In genomic region chr11:128515766-128516466, GRCh38 we compare ENCODE assay signal across 9 cellular contexts.
DNase-seq lines count a peak whose midpoint lies in the region; ATAC-seq, FAIRE-seq and TF ChIP-seq lines count a peak whose summit lies in the region.
"Had no signal": no experiment of that assay in that cellular context is flagged by ENCODE, and none has a peak within 500 bp of the region (broad histone marks: within the 10 kb centered on the region; RNA-seq: fewer than 3 reads in every experiment).

No MANE protein-coding gene starts in this region.

- H3K36me3 Mint-ChIP-seq in naive thymus-derived CD8-positive, alpha-beta T cell: peaks cover 75 to 98% (median 77%) of the 10 kb centered on the region in 3 donors

- peak in 1 of 2 donors; percentile 5 for ATAC-seq in naive thymus-derived CD8-positive, alpha-beta T cell
- ATAC-seq in HG02642 (IDR thresholded peaks at IDR 0.05; ENCODE audit: poor library complexity, unreplicated experiment) (no peak), HG02884 (IDR thresholded peaks at IDR 0.05; ENCODE audit: unreplicated experiment) (no peak)

- H3K27ac ChIP-seq in mammary epithelial cell (ENCODE audit: insufficient read depth, low read depth, low read length): no peak overlapping the region

- peaks cover 40 to 81% (median 62%) of the 10 kb centered on the region in 4 donors for H3K4me1 Mint-ChIP-seq in naive thymus-derived CD8-positive, alpha-beta T cell

- H3K4me3 Mint-ChIP-seq in naive thymus-derived CD8-positive, alpha-beta T cell: peak overlapping the region; percentile 89 to 99 (median 98)

- H3K9me3 Mint-ChIP-seq in naive thymus-derived CD8-positive, alpha-beta T cell: no peaks in the 10 kb centered on the region

- peak overlapping the region; percentile 93 to 98 (median 96) for H3K27ac Mint-ChIP-seq in naive thymus-derived CD8-positive, alpha-beta T cell

- H3K9me3 ChIP-seq in mammary epithelial cell (replicated peaks; ENCODE audit: insufficient read depth, low read length): no peaks in the 10 kb centered on the region
- H3K9me3 ChIP-seq: Caco-2 had no signal

- peaks cover 2% of the 10 kb centered on the region for H4K20me1 ChIP-seq in mammary epithelial cell (ENCODE audit: insufficient read depth, low read length)

- H3K36me3 ChIP-seq in mammary epithelial cell (ENCODE audit: insufficient read depth, low read length): peaks cover 5% of the 10 kb centered on the region

- POLR2A ChIA-PET in AG04449 (lab: Yijun Ruan, JAX): no interaction called here
- POLR2A ChIA-PET in naive thymus-derived CD8-positive, alpha-beta T cell (lab: Charles Lee): interaction anchor here (0.8 to 28.4 kb wide), 10 partner anchors 10 to 225 kb away, joined by 3 to 603 read pairs (median 90); no protein-coding TSS in a partner anchor

- peaks cover 42% of the 10 kb centered on the region for H3K4me1 ChIP-seq in mammary epithelial cell (ENCODE audit: insufficient read depth, low read length)
- H3K4me1 ChIP-seq: Caco-2 had no signal

- in situ Hi-C loops in mammary epithelial cell (cut with MboI; ENCODE audit: low sequenced_read_pairs in 2 of 2): loop anchor here in 1 of 2 donors (25.0 kb wide), 2 partner anchors 96 to 479 kb away; no protein-coding TSS in a partner anchor

- CTCF ChIA-PET in AG04449 (lab: Yijun Ruan, JAX): interaction anchor here (1.0 to 8.0 kb wide), 6 partner anchors 8 to 358 kb away, joined by 3 to 106 read pairs (median 8); no protein-coding TSS in a partner anchor
- CTCF ChIA-PET in mammary epithelial cell (lab: Charles Lee; ENCODE audit: low non-redundant PET): no interaction called here

- intact Hi-C loops in mammary epithelial cell (cut with micrococcal nuclease): no loop called here

- peak overlapping the region; percentile 82 for H3K4me3 ChIP-seq in AG04449 (ENCODE audit: low read depth, low read length)
- no peak overlapping the region for H3K4me3 ChIP-seq in mammary epithelial cell (replicated peaks in 1 of 3; ENCODE audit: insufficient read depth in 1 of 3, low read depth in 2 of 3, low read length in 3 of 3)

- no peak for TF ChIP-seq POLR2A in GM12892 (IDR thresholded peaks at IDR 0.05; ENCODE audit: low read depth, low read length)

- no peaks in the 10 kb centered on the region for H3K27me3 Mint-ChIP-seq in naive thymus-derived CD8-positive, alpha-beta T cell

- H3K79me2 ChIP-seq in mammary epithelial cell (ENCODE audit: insufficient read depth, low read length): peaks cover 100% of the 10 kb centered on the region

- no peak for DNase-seq in AG04449 (ENCODE audit: low read depth, low spot score)
- DNase-seq in GM12892 (ENCODE audit: insufficient read length): no peak
- no peak for DNase-seq in mammary epithelial cell
- peak in 4 of 10 donors; percentile 7 to 60 (median 14) for DNase-seq in naive thymus-derived CD8-positive, alpha-beta T cell
- no peak for DNase-seq in KG1 (lab: John Stamatoyannopoulos, UW)
- DNase-seq in NCI-H1048 (lab: John Stamatoyannopoulos, UW): no peak
- DNase-seq: Caco-2 had no signal

- TF ChIP-seq CTCF in AG04449 (IDR thresholded peaks at IDR 0.05; ENCODE audit: insufficient read depth, low read length, missing control alignments) (no peak), mammary epithelial cell (conservative IDR thresholded peaks at IDR 0.05 in 1 of 2, IDR thresholded peaks at IDR 0.05 in 1 of 2; ENCODE audit: extremely low read depth in 1 of 2, insufficient read depth in 1 of 2, low read depth in 1 of 2, low read length in 2 of 2) (no peak)

- dilution Hi-C loops in mammary epithelial cell (cut with HindIII; ENCODE audit: low sequenced_read_pairs): no loop called here

- FAIRE-seq in GM12892 (lab: Jason Lieb, UNC): peak; percentile 81

- H3K27me3 ChIP-seq in mammary epithelial cell (ENCODE audit: insufficient read depth, low read length): no peaks in the 10 kb centered on the region

- H2AFZ ChIP-seq in mammary epithelial cell (ENCODE audit: low read depth, low read length): no peak overlapping the region

- H3K4me2 ChIP-seq in mammary epithelial cell (ENCODE audit: insufficient read depth, low read depth, low read length): peak overlapping the region; percentile 2

- H3K9ac ChIP-seq in mammary epithelial cell (ENCODE audit: insufficient read depth, low read length): no peak overlapping the region

- BruUV-seq in mammary epithelial cell (replicated peaks; lab: Mats Ljungman, UMichigan): no TSS peak

- 91% methylated on average over 7 of the region's 7 CpGs for WGBS in mammary epithelial cell (ENCODE audit: low coverage, missing lambda C conversion rate)
